ENCODE assay signal across 8 cellular contexts in genomic region chr6:159693128-159693893, GRCh38. TPM values are rescaled to one million over a fixed set of nuclear protein-coding genes. Genes with fewer than 3 reads are reported as not detected.
DNase-seq lines count a peak whose midpoint lies in the region; ATAC-seq and TF ChIP-seq lines count a peak whose summit lies in the region.

Gene SOD2 (minus strand): TSS chr6:159693241. CDS start chr6:159693167, 74 bp downstream.

- DNase-seq in HEK293T (ENCODE audit: extremely low spot score) (peak; percentile 91), MV-4-11 (lab: John Stamatoyannopoulos, UW) (peak; percentile 71), glomerular endothelial cell (ENCODE audit: extremely low read depth, low read depth, low spot score) (no peak), omental fat pad (ENCODE audit: low spot score) (peak; percentile 64)
- peak; percentile 85 for DNase-seq in activated naive CD4-positive, alpha-beta T cell treated with anti-CD3 and anti-CD28 coated beads, Interleukin-2, amount 50 U/mL, for 16 hours

- peak; percentile 91 for ATAC-seq in SK-N-SH treated with all-trans-retinoic acid at 6 μM for 48 hours
- peak; percentile 65 for ATAC-seq in omental fat pad (ENCODE audit: low FRiP score)

- H3K27ac ChIP-seq in temporal lobe (ENCODE audit: low read depth, low read length), result peak within 1 kb of the TSS; percentile 90

- CTCF ChIA-PET in HEK293T (lab: Yijun Ruan, JAX), result no interaction called here

- TF ChIP-seq CTCF in omental fat pad (IDR thresholded peaks at IDR 0.05), result no peak

- POLR2A ChIA-PET in HEK293T (lab: Yijun Ruan, JAX), result interaction anchor here (0.6 to 3.5 kb wide), 12 partner anchors 8 to 122 kb away, joined by 3 to 25 read pairs (median 3); partner anchors contain the start of genes MRPL18 and WTAP

- peak within 1 kb of the TSS; percentile 78 for H3K4me3 ChIP-seq in GM08714 (ENCODE audit: low read length)

TF ChIP-seq in HEK293T, 16 proteins besides CTCF, POLR2A, EP300 and RAD21:
- 0 out of 2 replicates have a peak, but pooled peaks have one; percentile 37 for TF ChIP-seq LEF1 (IDR thresholded peaks at IDR 0.05; ENCODE audit: borderline replicate concordance)
- no peak; the same call in 1 of the 2 replicates for TF ChIP-seq L3MBTL2 (conservative IDR thresholded peaks at IDR 0.05)
- TF ChIP-seq, protein P1, sequence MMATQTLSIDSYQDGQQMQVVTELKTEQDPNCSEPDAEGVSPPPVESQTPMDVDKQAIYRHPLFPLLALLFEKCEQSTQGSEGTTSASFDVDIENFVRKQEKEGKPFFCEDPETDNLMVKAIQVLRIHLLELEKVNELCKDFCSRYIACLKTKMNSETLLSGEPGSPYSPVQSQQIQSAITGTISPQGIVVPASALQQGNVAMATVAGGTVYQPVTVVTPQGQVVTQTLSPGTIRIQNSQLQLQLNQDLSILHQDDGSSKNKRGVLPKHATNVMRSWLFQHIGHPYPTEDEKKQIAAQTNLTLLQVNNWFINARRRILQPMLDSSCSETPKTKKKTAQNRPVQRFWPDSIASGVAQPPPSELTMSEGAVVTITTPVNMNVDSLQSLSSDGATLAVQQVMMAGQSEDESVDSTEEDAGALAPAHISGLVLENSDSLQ (IDR thresholded peaks at IDR 0.05), result peak; percentile 70
- TF ChIP-seq ARNT (IDR thresholded peaks at IDR 0.05), result 0 out of 2 replicates have a peak, but pooled peaks have one; percentile 12

TF ChIP-seq in SK-N-SH treated with all-trans-retinoic acid at 6 μM for 48 hours, 23 proteins besides CTCF, POLR2A, EP300 and RAD21:
- TF ChIP-seq ZNF565 (CRISPR knock-in tag; conservative IDR thresholded peaks at IDR 0.05; ENCODE audit: low read depth) (no peak), ZNF70 (CRISPR knock-in tag; IDR thresholded peaks at IDR 0.05) (0 out of 2 replicates have a peak, but pooled peaks have one; percentile 8), GLIS3 (CRISPR knock-in tag; IDR thresholded peaks at IDR 0.05) (peak; percentile 73; the same call in 1 of the 2 replicates), OSR1 (CRISPR knock-in tag; IDR thresholded peaks at IDR 0.05) (no peak), TOX (CRISPR knock-in tag; IDR thresholded peaks at IDR 0.05; ENCODE audit: borderline replicate concordance) (no peak)

RNA-seq across cellular contexts. Expression of gene SOD2, which starts in this region (rescaled TPM):
- total RNA-seq in glomerular endothelial cell (233 and 764 TPM in 2 replicates), omental fat pad (1,000 to 10,000 TPM in 2 of 4 donors, 100 to 1,000 TPM in 2; 455 to 1,833 (median 1,242) TPM), temporal lobe (35.4 TPM)
